In the genomic region with DNA sequence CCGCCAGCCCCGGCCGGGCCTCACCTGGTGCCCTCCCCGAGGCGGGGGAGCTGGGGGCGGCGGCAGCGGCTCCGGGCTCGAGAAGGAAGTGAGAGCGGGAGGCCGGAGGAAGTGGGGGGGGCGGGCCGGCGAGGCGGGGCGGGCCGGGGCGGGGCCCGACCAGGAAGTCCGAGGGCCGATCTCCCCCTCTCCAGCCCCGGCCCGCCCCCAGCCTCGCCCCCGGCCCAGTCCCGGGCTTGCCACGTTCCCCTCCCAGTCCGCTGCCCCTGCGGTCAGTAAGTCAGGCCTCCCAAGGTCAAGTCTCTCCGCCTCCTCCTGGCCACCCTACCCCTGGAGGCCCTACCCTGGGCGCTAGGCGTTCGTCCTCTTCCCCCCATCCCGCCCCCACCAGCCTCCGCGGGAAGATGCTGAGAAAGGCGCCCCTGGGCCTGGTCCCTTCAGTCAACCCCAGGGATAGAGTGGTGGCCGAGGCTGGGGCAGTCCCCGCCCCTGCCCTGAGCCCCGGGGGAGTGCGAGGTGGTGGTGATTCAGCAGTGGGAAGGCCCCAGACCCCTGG, we compare ENCODE assay signal across 1 cellular context.
TF ChIP-seq lines count a peak whose summit lies in the region.

TSS of gene RHOG (minus strand) at position 90 of the 556 bp plus-strand sequence. CDS start 12,821 bp downstream, outside the sequence.

TF ChIP-seq in K562, 482 proteins besides CTCF, POLR2A, EP300 and RAD21 (continued from another document and continues in another):
- TF ChIP-seq, protein P1, sequence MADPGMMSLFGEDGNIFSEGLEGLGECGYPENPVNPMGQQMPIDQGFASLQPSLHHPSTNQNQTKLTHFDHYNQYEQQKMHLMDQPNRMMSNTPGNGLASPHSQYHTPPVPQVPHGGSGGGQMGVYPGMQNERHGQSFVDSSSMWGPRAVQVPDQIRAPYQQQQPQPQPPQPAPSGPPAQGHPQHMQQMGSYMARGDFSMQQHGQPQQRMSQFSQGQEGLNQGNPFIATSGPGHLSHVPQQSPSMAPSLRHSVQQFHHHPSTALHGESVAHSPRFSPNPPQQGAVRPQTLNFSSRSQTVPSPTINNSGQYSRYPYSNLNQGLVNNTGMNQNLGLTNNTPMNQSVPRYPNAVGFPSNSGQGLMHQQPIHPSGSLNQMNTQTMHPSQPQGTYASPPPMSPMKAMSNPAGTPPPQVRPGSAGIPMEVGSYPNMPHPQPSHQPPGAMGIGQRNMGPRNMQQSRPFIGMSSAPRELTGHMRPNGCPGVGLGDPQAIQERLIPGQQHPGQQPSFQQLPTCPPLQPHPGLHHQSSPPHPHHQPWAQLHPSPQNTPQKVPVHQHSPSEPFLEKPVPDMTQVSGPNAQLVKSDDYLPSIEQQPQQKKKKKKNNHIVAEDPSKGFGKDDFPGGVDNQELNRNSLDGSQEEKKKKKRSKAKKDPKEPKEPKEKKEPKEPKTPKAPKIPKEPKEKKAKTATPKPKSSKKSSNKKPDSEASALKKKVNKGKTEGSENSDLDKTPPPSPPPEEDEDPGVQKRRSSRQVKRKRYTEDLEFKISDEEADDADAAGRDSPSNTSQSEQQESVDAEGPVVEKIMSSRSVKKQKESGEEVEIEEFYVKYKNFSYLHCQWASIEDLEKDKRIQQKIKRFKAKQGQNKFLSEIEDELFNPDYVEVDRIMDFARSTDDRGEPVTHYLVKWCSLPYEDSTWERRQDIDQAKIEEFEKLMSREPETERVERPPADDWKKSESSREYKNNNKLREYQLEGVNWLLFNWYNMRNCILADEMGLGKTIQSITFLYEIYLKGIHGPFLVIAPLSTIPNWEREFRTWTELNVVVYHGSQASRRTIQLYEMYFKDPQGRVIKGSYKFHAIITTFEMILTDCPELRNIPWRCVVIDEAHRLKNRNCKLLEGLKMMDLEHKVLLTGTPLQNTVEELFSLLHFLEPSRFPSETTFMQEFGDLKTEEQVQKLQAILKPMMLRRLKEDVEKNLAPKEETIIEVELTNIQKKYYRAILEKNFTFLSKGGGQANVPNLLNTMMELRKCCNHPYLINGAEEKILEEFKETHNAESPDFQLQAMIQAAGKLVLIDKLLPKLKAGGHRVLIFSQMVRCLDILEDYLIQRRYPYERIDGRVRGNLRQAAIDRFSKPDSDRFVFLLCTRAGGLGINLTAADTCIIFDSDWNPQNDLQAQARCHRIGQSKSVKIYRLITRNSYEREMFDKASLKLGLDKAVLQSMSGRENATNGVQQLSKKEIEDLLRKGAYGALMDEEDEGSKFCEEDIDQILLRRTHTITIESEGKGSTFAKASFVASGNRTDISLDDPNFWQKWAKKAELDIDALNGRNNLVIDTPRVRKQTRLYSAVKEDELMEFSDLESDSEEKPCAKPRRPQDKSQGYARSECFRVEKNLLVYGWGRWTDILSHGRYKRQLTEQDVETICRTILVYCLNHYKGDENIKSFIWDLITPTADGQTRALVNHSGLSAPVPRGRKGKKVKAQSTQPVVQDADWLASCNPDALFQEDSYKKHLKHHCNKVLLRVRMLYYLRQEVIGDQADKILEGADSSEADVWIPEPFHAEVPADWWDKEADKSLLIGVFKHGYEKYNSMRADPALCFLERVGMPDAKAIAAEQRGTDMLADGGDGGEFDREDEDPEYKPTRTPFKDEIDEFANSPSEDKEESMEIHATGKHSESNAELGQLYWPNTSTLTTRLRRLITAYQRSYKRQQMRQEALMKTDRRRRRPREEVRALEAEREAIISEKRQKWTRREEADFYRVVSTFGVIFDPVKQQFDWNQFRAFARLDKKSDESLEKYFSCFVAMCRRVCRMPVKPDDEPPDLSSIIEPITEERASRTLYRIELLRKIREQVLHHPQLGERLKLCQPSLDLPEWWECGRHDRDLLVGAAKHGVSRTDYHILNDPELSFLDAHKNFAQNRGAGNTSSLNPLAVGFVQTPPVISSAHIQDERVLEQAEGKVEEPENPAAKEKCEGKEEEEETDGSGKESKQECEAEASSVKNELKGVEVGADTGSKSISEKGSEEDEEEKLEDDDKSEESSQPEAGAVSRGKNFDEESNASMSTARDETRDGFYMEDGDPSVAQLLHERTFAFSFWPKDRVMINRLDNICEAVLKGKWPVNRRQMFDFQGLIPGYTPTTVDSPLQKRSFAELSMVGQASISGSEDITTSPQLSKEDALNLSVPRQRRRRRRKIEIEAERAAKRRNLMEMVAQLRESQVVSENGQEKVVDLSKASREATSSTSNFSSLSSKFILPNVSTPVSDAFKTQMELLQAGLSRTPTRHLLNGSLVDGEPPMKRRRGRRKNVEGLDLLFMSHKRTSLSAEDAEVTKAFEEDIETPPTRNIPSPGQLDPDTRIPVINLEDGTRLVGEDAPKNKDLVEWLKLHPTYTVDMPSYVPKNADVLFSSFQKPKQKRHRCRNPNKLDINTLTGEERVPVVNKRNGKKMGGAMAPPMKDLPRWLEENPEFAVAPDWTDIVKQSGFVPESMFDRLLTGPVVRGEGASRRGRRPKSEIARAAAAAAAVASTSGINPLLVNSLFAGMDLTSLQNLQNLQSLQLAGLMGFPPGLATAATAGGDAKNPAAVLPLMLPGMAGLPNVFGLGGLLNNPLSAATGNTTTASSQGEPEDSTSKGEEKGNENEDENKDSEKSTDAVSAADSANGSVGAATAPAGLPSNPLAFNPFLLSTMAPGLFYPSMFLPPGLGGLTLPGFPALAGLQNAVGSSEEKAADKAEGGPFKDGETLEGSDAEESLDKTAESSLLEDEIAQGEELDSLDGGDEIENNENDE (IDR thresholded peaks at IDR 0.05; ENCODE audit: low read depth, low read length), result no peak
- TF ChIP-seq BRD4 (IDR thresholded peaks at IDR 0.05) (no peak), ZNF75A (CRISPR knock-in tag; IDR thresholded peaks at IDR 0.05) (no peak), KLF13 (tag; IDR thresholded peaks at IDR 0.05; ENCODE audit: borderline replicate concordance, low read depth) (no peak), ZNF324 (CRISPR knock-in tag; IDR thresholded peaks at IDR 0.05) (no peak), JUND (IDR thresholded peaks at IDR 0.05; ENCODE audit: borderline replicate concordance, low read depth, low read length) (peak; percentile 60), JUND (tag; IDR thresholded peaks at IDR 0.05; ENCODE audit: borderline replicate concordance, low read depth, low read length) (no peak; the same call in 2 of the 3 replicates), RHOXF2B (CRISPR knock-in tag; conservative IDR thresholded peaks at IDR 0.05) (no peak), GTF2B (IDR thresholded peaks at IDR 0.05; ENCODE audit: extremely low read depth, insufficient read length) (no peak), XRCC4 (IDR thresholded peaks at IDR 0.05; ENCODE audit: extremely low read depth, insufficient read depth, insufficient read length) (no peak), PHB (CRISPR knock-in tag; IDR thresholded peaks at IDR 0.05) (no peak), MXI1 (IDR thresholded peaks at IDR 0.05; ENCODE audit: low read depth, low read length) (no peak), SPI1 (IDR thresholded peaks at IDR 0.05; ENCODE audit: borderline replicate concordance, low read depth, low read length) (peak; percentile 68; the same call in 1 of the 2 replicates), SMAD4 (CRISPR knock-in tag; conservative IDR thresholded peaks at IDR 0.05) (no peak), ZNF143 (CRISPR knock-in tag; IDR thresholded peaks at IDR 0.05) (no peak), RNF2 (IDR thresholded peaks at IDR 0.05) (no peak), ETV5 (CRISPR knock-in tag; IDR thresholded peaks at IDR 0.05; ENCODE audit: low read depth) (no peak), TSHZ1 (CRISPR knock-in tag; IDR thresholded peaks at IDR 0.05) (no peak), TBP (optimal IDR thresholded peaks at IDR 0.05; ENCODE audit: low read depth, low read length) (no peak), POLR3G (IDR thresholded peaks at IDR 0.05; ENCODE audit: extremely low read depth, insufficient read length, insufficient replicate concordance) (no peak), ARNT (IDR thresholded peaks at IDR 0.05) (no peak), SIRT6 (IDR thresholded peaks at IDR 0.05; ENCODE audit: low read depth, low read length) (no peak), KHSRP (IDR thresholded peaks at IDR 0.05) (no peak), PRMT5 (CRISPR knock-in tag; IDR thresholded peaks at IDR 0.05) (no peak), CCNT2 (IDR thresholded peaks at IDR 0.05; ENCODE audit: borderline replicate concordance, extremely low read depth, insufficient read length, low read depth, low read length) (no peak), GABPB1 (CRISPR knock-in tag; IDR thresholded peaks at IDR 0.05) (no peak), SMARCC2 (IDR thresholded peaks at IDR 0.05; ENCODE audit: low read depth) (no peak), ZNF212 (CRISPR knock-in tag; IDR thresholded peaks at IDR 0.05) (no peak), POLR2G (IDR thresholded peaks at IDR 0.05; ENCODE audit: low read depth, low read length) (no peak), ZNF695 (CRISPR knock-in tag; IDR thresholded peaks at IDR 0.05) (no peak), CREB1 (IDR thresholded peaks at IDR 0.05) (no peak), CREB1 (CRISPR knock-in tag; IDR thresholded peaks at IDR 0.05) (no peak), PHF21A (IDR thresholded peaks at IDR 0.05; ENCODE audit: borderline replicate concordance, low read depth) (no peak), AFF1 (IDR thresholded peaks at IDR 0.05; ENCODE audit: low read depth in 1 of 2, partially characterized antibody in 2 of 2) (no peak), ADNP (tag; IDR thresholded peaks at IDR 0.05) (no peak)
- TF ChIP-seq, protein P2, sequence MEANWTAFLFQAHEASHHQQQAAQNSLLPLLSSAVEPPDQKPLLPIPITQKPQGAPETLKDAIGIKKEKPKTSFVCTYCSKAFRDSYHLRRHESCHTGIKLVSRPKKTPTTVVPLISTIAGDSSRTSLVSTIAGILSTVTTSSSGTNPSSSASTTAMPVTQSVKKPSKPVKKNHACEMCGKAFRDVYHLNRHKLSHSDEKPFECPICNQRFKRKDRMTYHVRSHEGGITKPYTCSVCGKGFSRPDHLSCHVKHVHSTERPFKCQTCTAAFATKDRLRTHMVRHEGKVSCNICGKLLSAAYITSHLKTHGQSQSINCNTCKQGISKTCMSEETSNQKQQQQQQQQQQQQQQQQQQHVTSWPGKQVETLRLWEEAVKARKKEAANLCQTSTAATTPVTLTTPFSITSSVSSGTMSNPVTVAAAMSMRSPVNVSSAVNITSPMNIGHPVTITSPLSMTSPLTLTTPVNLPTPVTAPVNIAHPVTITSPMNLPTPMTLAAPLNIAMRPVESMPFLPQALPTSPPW (CRISPR knock-in tag; IDR thresholded peaks at IDR 0.05), result peak; percentile 96
- TF ChIP-seq, protein P3, sequence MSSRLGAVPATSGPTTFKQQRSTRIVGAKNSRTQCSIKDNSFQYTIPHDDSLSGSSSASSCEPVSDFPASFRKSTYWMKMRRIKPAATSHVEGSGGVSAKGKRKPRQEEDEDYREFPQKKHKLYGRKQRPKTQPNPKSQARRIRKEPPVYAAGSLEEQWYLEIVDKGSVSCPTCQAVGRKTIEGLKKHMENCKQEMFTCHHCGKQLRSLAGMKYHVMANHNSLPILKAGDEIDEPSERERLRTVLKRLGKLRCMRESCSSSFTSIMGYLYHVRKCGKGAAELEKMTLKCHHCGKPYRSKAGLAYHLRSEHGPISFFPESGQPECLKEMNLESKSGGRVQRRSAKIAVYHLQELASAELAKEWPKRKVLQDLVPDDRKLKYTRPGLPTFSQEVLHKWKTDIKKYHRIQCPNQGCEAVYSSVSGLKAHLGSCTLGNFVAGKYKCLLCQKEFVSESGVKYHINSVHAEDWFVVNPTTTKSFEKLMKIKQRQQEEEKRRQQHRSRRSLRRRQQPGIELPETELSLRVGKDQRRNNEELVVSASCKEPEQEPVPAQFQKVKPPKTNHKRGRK (tag; IDR thresholded peaks at IDR 0.05), result no peak
